In genomic region chr2:20348542-20348941, GRCh38 we compare ENCODE assay signal across 11 cellular contexts. TPM values are rescaled to one million over a fixed set of nuclear protein-coding genes. Genes with fewer than 3 reads are reported as not detected.
DNase-seq lines count a peak whose midpoint lies in the region; ATAC-seq and TF ChIP-seq lines count a peak whose summit lies in the region.
"Had no signal": no experiment of that assay in that cellular context is flagged by ENCODE, and none has a peak within 500 bp of the region (broad histone marks: within the 10 kb centered on the region; RNA-seq: fewer than 3 reads in every experiment).

No MANE protein-coding gene starts in this region.

- H3K4me3 ChIP-seq in dorsolateral prefrontal cortex (peak overlapping the region in 47 of 59 donors; percentile 15 to 97 (median 89)), neural cell (ENCODE audit: low read length) (peak overlapping the region; percentile 89)

- DNase-seq in COR-L47 (lab: John Stamatoyannopoulos, UW) (peak; percentile 2), dorsolateral prefrontal cortex (no peak), hypothalamus (lab: John Stamatoyannopoulos, UW) (no peak), NCI-H2196 (lab: John Stamatoyannopoulos, UW; ENCODE audit: unreplicated experiment) (no peak), GM19238 (ENCODE audit: insufficient read length, low spot score) (no peak)
- DNase-seq: adrenal gland, NCI-H1417 treated with DMSO at 0.1 percent for 48 hours had no signal

- no peak for ATAC-seq in GM18519 (IDR thresholded peaks at IDR 0.05; ENCODE audit: low FRiP score, unreplicated experiment)

- peak overlapping the region; percentile 90 for H3K4me2 ChIP-seq in neural cell (ENCODE audit: low read length)

- no peak for TF ChIP-seq EP300 in neural cell (conservative IDR thresholded peaks at IDR 0.05; ENCODE audit: poor library complexity, severe bottlenecking)

- no peak overlapping the region for H2AFZ ChIP-seq in neural cell (ENCODE audit: low read depth, low read length)

- peaks cover 31% of the 10 kb centered on the region for H4K20me1 ChIP-seq in neural cell (ENCODE audit: insufficient read depth)

- peaks cover 43% of the 10 kb centered on the region for H3K36me3 ChIP-seq in KOPT-K1 (ENCODE audit: insufficient read depth, low read length)
- no peaks in the 10 kb centered on the region for H3K36me3 ChIP-seq in neural cell (ENCODE audit: insufficient read depth, low read length)
- H3K36me3 ChIP-seq: adrenal gland, prostate gland had no signal

- H3F3A ChIP-seq in neural cell (ENCODE audit: insufficient read depth, low read length, poor library complexity, severe bottlenecking), result peaks cover 8% of the 10 kb centered on the region

- H3K9ac ChIP-seq in neural cell (ENCODE audit: low read length), result no peak overlapping the region

- TF ChIP-seq RAD21 in neural cell (conservative IDR thresholded peaks at IDR 0.05), result no peak

- no peaks in the 10 kb centered on the region for H3K27me3 ChIP-seq in dorsolateral prefrontal cortex
- no peaks in the 10 kb centered on the region for H3K27me3 ChIP-seq in neural cell (ENCODE audit: insufficient read depth, low read depth, low read length)
- H3K27me3 ChIP-seq: adrenal gland had no signal

- H3K27ac ChIP-seq in KOPT-K1 (ENCODE audit: low read depth, low read length, poor library complexity, severe bottlenecking) (peak overlapping the region; percentile 98), dorsolateral prefrontal cortex (no peak overlapping the region), neural cell (ENCODE audit: low read length) (no peak overlapping the region)
- H3K27ac ChIP-seq: adrenal gland had no signal

- H3K9me2 ChIP-seq in neural cell (ENCODE audit: insufficient read depth, low read length), result no peaks in the 10 kb centered on the region

- no peaks in the 10 kb centered on the region for H3K9me3 ChIP-seq in KOPT-K1 (ENCODE audit: insufficient read depth, low read length, poor library complexity, severe bottlenecking)
- H3K9me3 ChIP-seq in neural cell (ENCODE audit: low read length), result no peaks in the 10 kb centered on the region
- H3K9me3 ChIP-seq: adrenal gland, prostate gland had no signal

- intact Hi-C loops in dorsolateral prefrontal cortex (cut with DNase I), result no loop called here

- peaks cover 66% of the 10 kb centered on the region for H3K79me2 ChIP-seq in neural cell (replicated peaks; ENCODE audit: insufficient read depth, low read length)

- no peak for TF ChIP-seq CTCF in dorsolateral prefrontal cortex (IDR thresholded peaks at IDR 0.05 in 54 of 56, conservative IDR thresholded peaks at IDR 0.05 in 2 of 56; ENCODE audit: low read depth in 1 of 56, partially characterized antibody in 56 of 56)
- TF ChIP-seq CTCF in neural cell (IDR thresholded peaks at IDR 0.05; ENCODE audit: poor library complexity, severe bottlenecking), result no peak

TF ChIP-seq in neural cell, 6 proteins besides CTCF, POLR2A, EP300 and RAD21:
- TF ChIP-seq REST (IDR thresholded peaks at IDR 0.05; ENCODE audit: borderline replicate concordance) (no peak), MXI1 (conservative IDR thresholded peaks at IDR 0.05; ENCODE audit: poor library complexity, severe bottlenecking) (no peak), SMC3 (conservative IDR thresholded peaks at IDR 0.05; ENCODE audit: poor library complexity) (no peak), EZH2 (IDR thresholded peaks at IDR 0.05; ENCODE audit: borderline replicate concordance, insufficient read depth, low read length, poor library complexity, severe bottlenecking) (no peak), POLR2AphosphoS5 (IDR thresholded peaks at IDR 0.05) (no peak), TAF1 (IDR thresholded peaks at IDR 0.05; ENCODE audit: low read depth) (no peak)
TF ChIP-seq in neural cell: peak in this region for 0.

RNA-seq across cellular contexts. Expression of gene PUM2, which starts 2.1 kb away (rescaled TPM):
- 100 to 1,000 TPM; 107 to 165 (median 131) TPM for total RNA-seq in dorsolateral prefrontal cortex
- 36.1 and 37.0 TPM in 2 replicates for polyA plus RNA-seq in neural cell
- 179 and 214 TPM in 2 replicates for polyA minus RNA-seq in neural cell
